ENCODE assay signal across 1 cellular context in genomic region chr10:7787857-7788639, GRCh38.
TF ChIP-seq lines count a peak whose summit lies in the region.

Gene ATP5F1C, plus strand, starts transcription at chr10:7788177. Its CDS starts 31 bp downstream, at chr10:7788208.
Gene KIN, minus strand, starts transcription at chr10:7787993. Its CDS starts 60 bp downstream, at chr10:7787933.

TF ChIP-seq in K562, 482 proteins besides CTCF, POLR2A, EP300 and RAD21 (continued from another document and continues in another):
- TF ChIP-seq, protein P1, sequence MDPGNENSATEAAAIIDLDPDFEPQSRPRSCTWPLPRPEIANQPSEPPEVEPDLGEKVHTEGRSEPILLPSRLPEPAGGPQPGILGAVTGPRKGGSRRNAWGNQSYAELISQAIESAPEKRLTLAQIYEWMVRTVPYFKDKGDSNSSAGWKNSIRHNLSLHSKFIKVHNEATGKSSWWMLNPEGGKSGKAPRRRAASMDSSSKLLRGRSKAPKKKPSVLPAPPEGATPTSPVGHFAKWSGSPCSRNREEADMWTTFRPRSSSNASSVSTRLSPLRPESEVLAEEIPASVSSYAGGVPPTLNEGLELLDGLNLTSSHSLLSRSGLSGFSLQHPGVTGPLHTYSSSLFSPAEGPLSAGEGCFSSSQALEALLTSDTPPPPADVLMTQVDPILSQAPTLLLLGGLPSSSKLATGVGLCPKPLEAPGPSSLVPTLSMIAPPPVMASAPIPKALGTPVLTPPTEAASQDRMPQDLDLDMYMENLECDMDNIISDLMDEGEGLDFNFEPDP (CRISPR knock-in tag; IDR thresholded peaks at IDR 0.05) = no peak
- TF ChIP-seq TGIF2 (CRISPR knock-in tag; IDR thresholded peaks at IDR 0.05) = 0 out of 2 replicates have a peak, but pooled peaks have one; percentile 42
- no peak for TF ChIP-seq ZNF121 (CRISPR knock-in tag; conservative IDR thresholded peaks at IDR 0.05)
- TF ChIP-seq NBN (IDR thresholded peaks at IDR 0.05; ENCODE audit: low read depth) = peak; percentile 22; the same call in 1 of the 2 replicates
- TF ChIP-seq PHF21A (IDR thresholded peaks at IDR 0.05; ENCODE audit: borderline replicate concordance, low read depth) = no peak
- TF ChIP-seq SIN3B (IDR thresholded peaks at IDR 0.05; ENCODE audit: low read depth) = no peak
- no peak for TF ChIP-seq SRSF7 (optimal IDR thresholded peaks at IDR 0.05; ENCODE audit: low read depth, low read length)
- TF ChIP-seq ELF4 (CRISPR knock-in tag; IDR thresholded peaks at IDR 0.05) = no peak
- TF ChIP-seq, protein P2, sequence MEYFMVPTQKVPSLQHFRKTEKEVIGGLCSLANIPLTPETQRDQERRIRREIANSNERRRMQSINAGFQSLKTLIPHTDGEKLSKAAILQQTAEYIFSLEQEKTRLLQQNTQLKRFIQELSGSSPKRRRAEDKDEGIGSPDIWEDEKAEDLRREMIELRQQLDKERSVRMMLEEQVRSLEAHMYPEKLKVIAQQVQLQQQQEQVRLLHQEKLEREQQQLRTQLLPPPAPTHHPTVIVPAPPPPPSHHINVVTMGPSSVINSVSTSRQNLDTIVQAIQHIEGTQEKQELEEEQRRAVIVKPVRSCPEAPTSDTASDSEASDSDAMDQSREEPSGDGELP (CRISPR knock-in tag; IDR thresholded peaks at IDR 0.05; ENCODE audit: borderline replicate concordance) = peak; percentile 100
- TF ChIP-seq RBM25 (IDR thresholded peaks at IDR 0.05; ENCODE audit: low read depth, low read length, severe bottlenecking) = peak; percentile 78
- peak; percentile 90 for TF ChIP-seq ARHGAP35 (IDR thresholded peaks at IDR 0.05; ENCODE audit: partially characterized antibody)
- TF ChIP-seq TOE1 (IDR thresholded peaks at IDR 0.05; ENCODE audit: borderline replicate concordance) = peak; percentile 63
- no peak for TF ChIP-seq TOE1 (CRISPR knock-in tag; IDR thresholded peaks at IDR 0.05; ENCODE audit: borderline replicate concordance, low read depth)
- TF ChIP-seq THAP12 (CRISPR knock-in tag; IDR thresholded peaks at IDR 0.05) = no peak
- no peak for TF ChIP-seq SRSF3 (IDR thresholded peaks at IDR 0.05; ENCODE audit: insufficient read depth, low read length)
- no peak for TF ChIP-seq ZNF695 (CRISPR knock-in tag; IDR thresholded peaks at IDR 0.05)
- no peak for TF ChIP-seq ESRRB (CRISPR knock-in tag; IDR thresholded peaks at IDR 0.05; ENCODE audit: borderline replicate concordance)
- TF ChIP-seq OTX1 (CRISPR knock-in tag; IDR thresholded peaks at IDR 0.05) = no peak
- TF ChIP-seq, protein P3, sequence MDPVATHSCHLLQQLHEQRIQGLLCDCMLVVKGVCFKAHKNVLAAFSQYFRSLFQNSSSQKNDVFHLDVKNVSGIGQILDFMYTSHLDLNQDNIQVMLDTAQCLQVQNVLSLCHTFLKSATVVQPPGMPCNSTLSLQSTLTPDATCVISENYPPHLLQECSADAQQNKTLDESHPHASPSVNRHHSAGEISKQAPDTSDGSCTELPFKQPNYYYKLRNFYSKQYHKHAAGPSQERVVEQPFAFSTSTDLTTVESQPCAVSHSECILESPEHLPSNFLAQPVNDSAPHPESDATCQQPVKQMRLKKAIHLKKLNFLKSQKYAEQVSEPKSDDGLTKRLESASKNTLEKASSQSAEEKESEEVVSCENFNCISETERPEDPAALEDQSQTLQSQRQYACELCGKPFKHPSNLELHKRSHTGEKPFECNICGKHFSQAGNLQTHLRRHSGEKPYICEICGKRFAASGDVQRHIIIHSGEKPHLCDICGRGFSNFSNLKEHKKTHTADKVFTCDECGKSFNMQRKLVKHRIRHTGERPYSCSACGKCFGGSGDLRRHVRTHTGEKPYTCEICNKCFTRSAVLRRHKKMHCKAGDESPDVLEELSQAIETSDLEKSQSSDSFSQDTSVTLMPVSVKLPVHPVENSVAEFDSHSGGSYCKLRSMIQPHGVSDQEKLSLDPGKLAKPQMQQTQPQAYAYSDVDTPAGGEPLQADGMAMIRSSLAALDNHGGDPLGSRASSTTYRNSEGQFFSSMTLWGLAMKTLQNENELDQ (CRISPR knock-in tag; IDR thresholded peaks at IDR 0.05; ENCODE audit: borderline replicate concordance) = no peak
- TF ChIP-seq, protein P4, sequence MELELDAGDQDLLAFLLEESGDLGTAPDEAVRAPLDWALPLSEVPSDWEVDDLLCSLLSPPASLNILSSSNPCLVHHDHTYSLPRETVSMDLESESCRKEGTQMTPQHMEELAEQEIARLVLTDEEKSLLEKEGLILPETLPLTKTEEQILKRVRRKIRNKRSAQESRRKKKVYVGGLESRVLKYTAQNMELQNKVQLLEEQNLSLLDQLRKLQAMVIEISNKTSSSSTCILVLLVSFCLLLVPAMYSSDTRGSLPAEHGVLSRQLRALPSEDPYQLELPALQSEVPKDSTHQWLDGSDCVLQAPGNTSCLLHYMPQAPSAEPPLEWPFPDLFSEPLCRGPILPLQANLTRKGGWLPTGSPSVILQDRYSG (tag; conservative IDR thresholded peaks at IDR 0.05; ENCODE audit: low read depth) = no peak
- peak; percentile 73 to 81; a peak in 3 of 4 replicates for TF ChIP-seq MAZ (CRISPR knock-in tag; conservative IDR thresholded peaks at IDR 0.05 in 1 of 2, IDR thresholded peaks at IDR 0.05 in 1 of 2)
- TF ChIP-seq, protein P5, sequence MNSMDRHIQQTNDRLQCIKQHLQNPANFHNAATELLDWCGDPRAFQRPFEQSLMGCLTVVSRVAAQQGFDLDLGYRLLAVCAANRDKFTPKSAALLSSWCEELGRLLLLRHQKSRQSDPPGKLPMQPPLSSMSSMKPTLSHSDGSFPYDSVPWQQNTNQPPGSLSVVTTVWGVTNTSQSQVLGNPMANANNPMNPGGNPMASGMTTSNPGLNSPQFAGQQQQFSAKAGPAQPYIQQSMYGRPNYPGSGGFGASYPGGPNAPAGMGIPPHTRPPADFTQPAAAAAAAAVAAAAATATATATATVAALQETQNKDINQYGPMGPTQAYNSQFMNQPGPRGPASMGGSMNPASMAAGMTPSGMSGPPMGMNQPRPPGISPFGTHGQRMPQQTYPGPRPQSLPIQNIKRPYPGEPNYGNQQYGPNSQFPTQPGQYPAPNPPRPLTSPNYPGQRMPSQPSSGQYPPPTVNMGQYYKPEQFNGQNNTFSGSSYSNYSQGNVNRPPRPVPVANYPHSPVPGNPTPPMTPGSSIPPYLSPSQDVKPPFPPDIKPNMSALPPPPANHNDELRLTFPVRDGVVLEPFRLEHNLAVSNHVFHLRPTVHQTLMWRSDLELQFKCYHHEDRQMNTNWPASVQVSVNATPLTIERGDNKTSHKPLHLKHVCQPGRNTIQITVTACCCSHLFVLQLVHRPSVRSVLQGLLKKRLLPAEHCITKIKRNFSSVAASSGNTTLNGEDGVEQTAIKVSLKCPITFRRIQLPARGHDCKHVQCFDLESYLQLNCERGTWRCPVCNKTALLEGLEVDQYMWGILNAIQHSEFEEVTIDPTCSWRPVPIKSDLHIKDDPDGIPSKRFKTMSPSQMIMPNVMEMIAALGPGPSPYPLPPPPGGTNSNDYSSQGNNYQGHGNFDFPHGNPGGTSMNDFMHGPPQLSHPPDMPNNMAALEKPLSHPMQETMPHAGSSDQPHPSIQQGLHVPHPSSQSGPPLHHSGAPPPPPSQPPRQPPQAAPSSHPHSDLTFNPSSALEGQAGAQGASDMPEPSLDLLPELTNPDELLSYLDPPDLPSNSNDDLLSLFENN (IDR thresholded peaks at IDR 0.05; ENCODE audit: low read depth in 2 of 2, low read length in 2 of 2) = no peak
- peak; percentile 22 for TF ChIP-seq RBM22 (IDR thresholded peaks at IDR 0.05; ENCODE audit: low read depth, low read length, poor library complexity, severe bottlenecking)
- no peak for TF ChIP-seq MIER1 (IDR thresholded peaks at IDR 0.05; ENCODE audit: low read depth)
- TF ChIP-seq, protein P6, sequence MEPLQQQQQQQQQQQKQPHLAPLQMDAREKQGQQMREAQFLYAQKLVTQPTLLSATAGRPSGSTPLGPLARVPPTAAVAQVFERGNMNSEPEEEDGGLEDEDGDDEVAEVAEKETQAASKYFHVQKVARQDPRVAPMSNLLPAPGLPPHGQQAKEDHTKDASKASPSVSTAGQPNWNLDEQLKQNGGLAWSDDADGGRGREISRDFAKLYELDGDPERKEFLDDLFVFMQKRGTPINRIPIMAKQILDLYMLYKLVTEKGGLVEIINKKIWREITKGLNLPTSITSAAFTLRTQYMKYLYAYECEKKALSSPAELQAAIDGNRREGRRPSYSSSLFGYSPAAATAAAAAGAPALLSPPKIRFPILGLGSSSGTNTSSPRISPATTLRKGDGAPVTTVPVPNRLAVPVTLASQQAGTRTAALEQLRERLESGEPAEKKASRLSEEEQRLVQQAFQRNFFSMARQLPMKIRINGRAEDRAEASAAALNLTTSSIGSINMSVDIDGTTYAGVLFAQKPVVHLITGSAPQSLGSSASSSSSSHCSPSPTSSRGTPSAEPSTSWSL (CRISPR knock-in tag; IDR thresholded peaks at IDR 0.05; ENCODE audit: borderline replicate concordance) = no peak
- TF ChIP-seq FIP1L1 (IDR thresholded peaks at IDR 0.05; ENCODE audit: low read depth, low read length, poor library complexity, severe bottlenecking) = peak; percentile 50
- no peak for TF ChIP-seq SMARCC2 (IDR thresholded peaks at IDR 0.05; ENCODE audit: low read depth)
- 0 out of 2 replicates have a peak, but pooled peaks have one; percentile 53 for TF ChIP-seq LARP7 (IDR thresholded peaks at IDR 0.05)
- no peak for TF ChIP-seq ZZZ3 (IDR thresholded peaks at IDR 0.05)
- TF ChIP-seq, protein P7, sequence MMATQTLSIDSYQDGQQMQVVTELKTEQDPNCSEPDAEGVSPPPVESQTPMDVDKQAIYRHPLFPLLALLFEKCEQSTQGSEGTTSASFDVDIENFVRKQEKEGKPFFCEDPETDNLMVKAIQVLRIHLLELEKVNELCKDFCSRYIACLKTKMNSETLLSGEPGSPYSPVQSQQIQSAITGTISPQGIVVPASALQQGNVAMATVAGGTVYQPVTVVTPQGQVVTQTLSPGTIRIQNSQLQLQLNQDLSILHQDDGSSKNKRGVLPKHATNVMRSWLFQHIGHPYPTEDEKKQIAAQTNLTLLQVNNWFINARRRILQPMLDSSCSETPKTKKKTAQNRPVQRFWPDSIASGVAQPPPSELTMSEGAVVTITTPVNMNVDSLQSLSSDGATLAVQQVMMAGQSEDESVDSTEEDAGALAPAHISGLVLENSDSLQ (IDR thresholded peaks at IDR 0.05) = no peak
- TF ChIP-seq BRD4 (IDR thresholded peaks at IDR 0.05) = peak; percentile 71; the same call in 1 of the 2 replicates
- no peak for TF ChIP-seq STAT5B (CRISPR knock-in tag; IDR thresholded peaks at IDR 0.05)
- peak; percentile 83; the same call in 1 of the 2 replicates for TF ChIP-seq GABPB1 (CRISPR knock-in tag; IDR thresholded peaks at IDR 0.05)
- TF ChIP-seq ZFPM2 (CRISPR knock-in tag; IDR thresholded peaks at IDR 0.05) = no peak
- peak; percentile 59 for TF ChIP-seq PHF20 (IDR thresholded peaks at IDR 0.05; ENCODE audit: partially characterized antibody)
- TF ChIP-seq EWSR1 (IDR thresholded peaks at IDR 0.05; ENCODE audit: borderline replicate concordance, low read depth, partially characterized antibody) = no peak
- no peak for TF ChIP-seq NFYB (IDR thresholded peaks at IDR 0.05; ENCODE audit: extremely low read depth, insufficient read length)
- TF ChIP-seq GABPA (tag; conservative IDR thresholded peaks at IDR 0.05; ENCODE audit: low read depth) = peak; percentile 94
- no peak for TF ChIP-seq GTF2E2 (tag; IDR thresholded peaks at IDR 0.05)
- TF ChIP-seq TAL1 (IDR thresholded peaks at IDR 0.05) = no peak
- no peak for TF ChIP-seq RBM14 (IDR thresholded peaks at IDR 0.05; ENCODE audit: borderline replicate concordance, insufficient read depth, low read depth, low read length)
- no peak for TF ChIP-seq ZNF384 (IDR thresholded peaks at IDR 0.05; ENCODE audit: low read depth, low read length)
- TF ChIP-seq ATF6 (CRISPR knock-in tag; IDR thresholded peaks at IDR 0.05) = 0 out of 2 replicates have a peak, but pooled peaks have one; percentile 77
- TF ChIP-seq KDM1A (IDR thresholded peaks at IDR 0.05) = no peak
- no peak for TF ChIP-seq ZNF197 (CRISPR knock-in tag; IDR thresholded peaks at IDR 0.05; ENCODE audit: low read depth)
- TF ChIP-seq YY1 (IDR thresholded peaks at IDR 0.05; ENCODE audit: borderline replicate concordance in 1 of 3, control insufficient read depth in 1 of 3, extremely low read depth in 1 of 3, insufficient read depth in 3 of 3, insufficient read length in 1 of 3, insufficient replicate concordance in 2 of 3, low read depth in 1 of 3, low read length in 2 of 3) = peak; percentile 13 to 82 (median 74)
- TF ChIP-seq, protein P8, sequence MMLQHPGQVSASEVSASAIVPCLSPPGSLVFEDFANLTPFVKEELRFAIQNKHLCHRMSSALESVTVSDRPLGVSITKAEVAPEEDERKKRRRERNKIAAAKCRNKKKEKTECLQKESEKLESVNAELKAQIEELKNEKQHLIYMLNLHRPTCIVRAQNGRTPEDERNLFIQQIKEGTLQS (IDR thresholded peaks at IDR 0.05) = no peak
- TF ChIP-seq, protein P8 (CRISPR knock-in tag; conservative IDR thresholded peaks at IDR 0.05) = no peak
- TF ChIP-seq NRF1 (conservative IDR thresholded peaks at IDR 0.05 in 1 of 2, IDR thresholded peaks at IDR 0.05 in 1 of 2) = peak; percentile 96 to 97
- no peak for TF ChIP-seq CEBPG (CRISPR knock-in tag; IDR thresholded peaks at IDR 0.05)
- no peak for TF ChIP-seq CEBPG (tag; conservative IDR thresholded peaks at IDR 0.05 in 1 of 2, IDR thresholded peaks at IDR 0.05 in 1 of 2)
- no peak for TF ChIP-seq CHCHD3 (CRISPR knock-in tag; IDR thresholded peaks at IDR 0.05)
